ENCODE assay signal across 19 cellular contexts in the genomic region with DNA sequence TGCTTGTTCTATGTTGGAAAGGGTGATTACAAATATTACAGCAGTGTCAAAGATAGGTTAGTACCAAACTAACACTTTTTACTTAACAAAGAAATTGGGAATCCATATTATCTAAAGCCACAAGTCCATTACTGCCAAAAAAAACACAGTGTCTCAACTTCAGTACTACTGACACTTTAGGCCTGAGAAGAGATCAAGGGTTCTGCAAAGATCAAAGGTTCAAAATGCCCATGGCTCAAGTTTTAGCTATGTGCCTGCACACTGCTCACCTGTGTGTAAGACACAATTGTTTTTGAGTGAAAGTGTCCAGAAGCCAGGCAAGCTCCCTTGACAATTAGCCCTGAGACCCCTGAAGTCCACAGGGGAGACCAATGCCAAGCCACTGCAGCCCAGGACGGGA.
A peak's percentile ranks its signal among the peaks of the same experiment; 100 is the strongest.
DNase-seq lines count a peak whose midpoint lies in the region; ATAC-seq, FAIRE-seq and TF ChIP-seq lines count a peak whose summit lies in the region.
"Had no signal": no experiment of that assay in that cellular context is flagged by ENCODE, and none has a peak within 500 bp of the region (broad histone marks: within the 10 kb centered on the region; RNA-seq: fewer than 3 reads in every experiment).

No MANE protein-coding gene starts in this region.

- H3K27me3 ChIP-seq in HepG2 (ENCODE audit: control insufficient read depth in 1 of 2, insufficient read depth in 2 of 2, low read length in 2 of 2) = no peaks in the 10 kb centered on the region

- in situ Hi-C loops in HepG2 (cut with HindIII; ENCODE audit: extremely low pct_ligation_motif_present, low pct_unique_long_range_greater_than_20kb) = no loop called here

- H3K27ac ChIP-seq in HepG2 (ENCODE audit: extremely low read length, insufficient read depth, low read length) = peak overlapping the region; percentile 27
- H3K27ac ChIP-seq: 22Rv1, A549, C4-2B had no signal

- H3K27ac Mint-ChIP-seq in activated T-cell treated with anti-CD3 and anti-CD28 coated beads, Interleukin-2, amount 50 U/mL, for 24 hours = peak overlapping the region; percentile 76
- H3K27ac Mint-ChIP-seq in osteocyte (ENCODE audit: unreplicated experiment) = peak overlapping the region; percentile 18
- H3K27ac Mint-ChIP-seq: CD4-positive, alpha-beta T cell had no signal

- H3K4me1 ChIP-seq in HepG2 (ENCODE audit: insufficient read depth, low read length) = peaks cover 25% of the 10 kb centered on the region
- H3K4me1 ChIP-seq: A549, Caco-2 had no signal

- H3K4me2 ChIP-seq in HepG2 (ENCODE audit: low read depth, low read length) = no peak overlapping the region
- H3K4me2 ChIP-seq: A549 had no signal

- H3K4me3 ChIP-seq in HepG2 (replicated peaks in 1 of 3; ENCODE audit: insufficient read depth in 1 of 3, low read depth in 2 of 3, low read length in 3 of 3) = no peak overlapping the region
- H3K4me3 ChIP-seq: A549 had no signal

- peaks cover 14% of the 10 kb centered on the region; the same call in 1 of the 2 replicates for H4K20me1 ChIP-seq in HepG2 (ENCODE audit: insufficient read depth, low read length)

- peak; percentile 28 for ATAC-seq in HepG2
- no peak for ATAC-seq in GM18511 (IDR thresholded peaks at IDR 0.05; ENCODE audit: unreplicated experiment)
- ATAC-seq: A549 had no signal

- H3K9me3 Mint-ChIP-seq in activated T-cell treated with anti-CD3 and anti-CD28 coated beads, Interleukin-2, amount 50 U/mL, for 24 hours = no peaks in the 10 kb centered on the region
- no peaks in the 10 kb centered on the region for H3K9me3 Mint-ChIP-seq in osteocyte (ENCODE audit: unreplicated experiment)
- H3K9me3 Mint-ChIP-seq: CD4-positive, alpha-beta T cell; H9 had no signal

- peaks cover 3% of the 10 kb centered on the region for H3K79me2 ChIP-seq in HepG2 (ENCODE audit: insufficient read depth, low read length)

- POLR2A ChIA-PET in HepG2 (lab: Yijun Ruan, JAX) = interaction anchor here (1.0 kb wide), 2 partner anchors 9 to 21 kb away, joined by 3 to 4 read pairs; no protein-coding TSS in a partner anchor

- CTCF ChIA-PET in HepG2 (lab: Yijun Ruan, JAX; ENCODE audit: low intra/inter-chr PET ratio, low total read pairs) = no interaction called here

- WGBS in HepG2 (ENCODE audit: low lambda C conversion rate) = 100% methylated on average over 1 of the region's 1 CpG

- H2AFZ ChIP-seq in HepG2 (ENCODE audit: low read length) = no peak overlapping the region

- peaks cover 61 to 85% of the 10 kb centered on the region in 2 experiments for H3K36me3 ChIP-seq in HepG2 (replicated peaks in 1 of 2; ENCODE audit: control insufficient read depth in 1 of 2, insufficient read depth in 2 of 2, low read length in 2 of 2)

- H3K36me3 Mint-ChIP-seq in activated T-cell treated with anti-CD3 and anti-CD28 coated beads, Interleukin-2, amount 50 U/mL, for 24 hours (ENCODE audit: low read depth) = peaks cover 91% of the 10 kb centered on the region
- peaks cover 53% of the 10 kb centered on the region for H3K36me3 Mint-ChIP-seq in osteocyte (ENCODE audit: unreplicated experiment)

- intact Hi-C loops in HepG2 (cut with micrococcal nuclease; ENCODE audit: unreplicated experiment) = no loop called here

- no peak overlapping the region for H3K9ac ChIP-seq in HepG2 (ENCODE audit: insufficient read depth, low read depth, low read length)

- peak; percentile 54 for FAIRE-seq in HepG2 (lab: Jason Lieb, UNC)
- FAIRE-seq: A549, D721Med, G401.6, GM12891, H1 had no signal

- H3K4me3 Mint-ChIP-seq in activated T-cell treated with anti-CD3 and anti-CD28 coated beads, Interleukin-2, amount 50 U/mL, for 24 hours = no peak overlapping the region
- H3K4me3 Mint-ChIP-seq in osteocyte (ENCODE audit: unreplicated experiment) = no peak overlapping the region
- H3K4me3 Mint-ChIP-seq: CD4-positive, alpha-beta T cell; H9 had no signal

- no peaks in the 10 kb centered on the region for H3K27me3 Mint-ChIP-seq in activated T-cell treated with anti-CD3 and anti-CD28 coated beads, Interleukin-2, amount 50 U/mL, for 24 hours
- no peaks in the 10 kb centered on the region for H3K27me3 Mint-ChIP-seq in osteocyte (ENCODE audit: unreplicated experiment)
- H3K27me3 Mint-ChIP-seq: CD4-positive, alpha-beta T cell had no signal

- H3K9me3 ChIP-seq in HepG2 (ENCODE audit: low read length) = no peaks in the 10 kb centered on the region
- H3K9me3 ChIP-seq: A549, Caco-2 had no signal

- no peak for TF ChIP-seq RAD21 in HepG2 (CRISPR knock-in tag; IDR thresholded peaks at IDR 0.05)

- no peak for DNase-seq in activated T-cell treated with anti-CD3 and anti-CD28 coated beads, Interleukin-2, amount 50 U/mL, for 24 hours
- no peak for DNase-seq in activated T-cell treated with anti-CD3 and anti-CD28 coated beads, Interleukin-2, amount 50 U/mL, for 1 hour
- DNase-seq in HepG2 (ENCODE audit: low spot score) (no peak), osteocyte (ENCODE audit: extremely low spot score, unreplicated experiment) (no peak), NCI-H2196 treated with DMSO at 0.1 percent for 48 hours (lab: John Stamatoyannopoulos, UW; ENCODE audit: unreplicated experiment) (no peak), GM19238 (ENCODE audit: insufficient read length, low spot score) (no peak), NCI-H69 (lab: John Stamatoyannopoulos, UW) (no peak)
- DNase-seq: AML-193; Caco-2; CD4-positive, alpha-beta T cell; H9 had no signal

- TF ChIP-seq POLR2A in HepG2 (IDR thresholded peaks at IDR 0.05; ENCODE audit: insufficient read depth in 1 of 2, low read depth in 2 of 2, low read length in 2 of 2) = no peak

- TF ChIP-seq CTCF in HepG2 (CRISPR knock-in tag; IDR thresholded peaks at IDR 0.05) (no peak), osteocyte (IDR thresholded peaks at IDR 0.05) (no peak)

- no TSS peak for BruUV-seq in HepG2 (replicated peaks; lab: Mats Ljungman, UMichigan)

- TF ChIP-seq EP300 in HepG2 (IDR thresholded peaks at IDR 0.05; ENCODE audit: low read depth in 2 of 2, low read length in 2 of 2) (no peak; a peak in 1 of 4 replicates), HepG2 (CRISPR knock-in tag; IDR thresholded peaks at IDR 0.05; ENCODE audit: borderline replicate concordance) (no peak)

- peaks cover 1% of the 10 kb centered on the region for H3K4me1 Mint-ChIP-seq in activated T-cell treated with anti-CD3 and anti-CD28 coated beads, Interleukin-2, amount 50 U/mL, for 24 hours (ENCODE audit: low read depth)
- H3K4me1 Mint-ChIP-seq in osteocyte (ENCODE audit: unreplicated experiment) = no peaks in the 10 kb centered on the region

TF ChIP-seq in HepG2, 621 proteins besides CTCF, POLR2A, EP300 and RAD21 (continues in another document):
- no peak for TF ChIP-seq MXI1 (IDR thresholded peaks at IDR 0.05; ENCODE audit: borderline replicate concordance, low read depth, low read length)
- no peak for TF ChIP-seq KLF6 (CRISPR knock-in tag; IDR thresholded peaks at IDR 0.05)
- no peak for TF ChIP-seq ATAD3A (CRISPR knock-in tag; IDR thresholded peaks at IDR 0.05)
- peak; percentile 57; the same call in 1 of the 2 replicates for TF ChIP-seq HNF4G (IDR thresholded peaks at IDR 0.05; ENCODE audit: borderline replicate concordance, low read depth, low read length)
- TF ChIP-seq HNF4G (CRISPR knock-in tag; IDR thresholded peaks at IDR 0.05; ENCODE audit: borderline replicate concordance, low read depth) = no peak
- TF ChIP-seq, protein P1, sequence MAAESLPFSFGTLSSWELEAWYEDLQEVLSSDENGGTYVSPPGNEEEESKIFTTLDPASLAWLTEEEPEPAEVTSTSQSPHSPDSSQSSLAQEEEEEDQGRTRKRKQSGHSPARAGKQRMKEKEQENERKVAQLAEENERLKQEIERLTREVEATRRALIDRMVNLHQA (CRISPR knock-in tag; IDR thresholded peaks at IDR 0.05) = no peak
- TF ChIP-seq ZNF496 (CRISPR knock-in tag; IDR thresholded peaks at IDR 0.05; ENCODE audit: insufficient replicate concordance) = no peak
- TF ChIP-seq BCL6 (CRISPR knock-in tag; IDR thresholded peaks at IDR 0.05) = no peak
- TF ChIP-seq, protein P2, sequence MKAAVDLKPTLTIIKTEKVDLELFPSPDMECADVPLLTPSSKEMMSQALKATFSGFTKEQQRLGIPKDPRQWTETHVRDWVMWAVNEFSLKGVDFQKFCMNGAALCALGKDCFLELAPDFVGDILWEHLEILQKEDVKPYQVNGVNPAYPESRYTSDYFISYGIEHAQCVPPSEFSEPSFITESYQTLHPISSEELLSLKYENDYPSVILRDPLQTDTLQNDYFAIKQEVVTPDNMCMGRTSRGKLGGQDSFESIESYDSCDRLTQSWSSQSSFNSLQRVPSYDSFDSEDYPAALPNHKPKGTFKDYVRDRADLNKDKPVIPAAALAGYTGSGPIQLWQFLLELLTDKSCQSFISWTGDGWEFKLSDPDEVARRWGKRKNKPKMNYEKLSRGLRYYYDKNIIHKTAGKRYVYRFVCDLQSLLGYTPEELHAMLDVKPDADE (CRISPR knock-in tag; IDR thresholded peaks at IDR 0.05) = no peak
- peak; percentile 71 for TF ChIP-seq HNF4A (CRISPR knock-in tag; IDR thresholded peaks at IDR 0.05)
- peak; percentile 22; the same call in 1 of the 2 replicates for TF ChIP-seq HOXD1 (CRISPR knock-in tag; IDR thresholded peaks at IDR 0.05)
- no peak for TF ChIP-seq BRD4 (CRISPR knock-in tag; IDR thresholded peaks at IDR 0.05)
- TF ChIP-seq ZBTB7B (CRISPR knock-in tag; IDR thresholded peaks at IDR 0.05) = no peak
- 0 out of 2 replicates have a peak, but pooled peaks have one; percentile 14 for TF ChIP-seq PITX1 (CRISPR knock-in tag; IDR thresholded peaks at IDR 0.05)
- no peak for TF ChIP-seq ZNF749 (CRISPR knock-in tag; IDR thresholded peaks at IDR 0.05; ENCODE audit: borderline replicate concordance)
- no peak for TF ChIP-seq SMAD9 (CRISPR knock-in tag; IDR thresholded peaks at IDR 0.05)
- TF ChIP-seq ZNF180 (CRISPR knock-in tag; IDR thresholded peaks at IDR 0.05; ENCODE audit: borderline replicate concordance, low read depth) = no peak
- no peak for TF ChIP-seq BHLHE40 (IDR thresholded peaks at IDR 0.05; ENCODE audit: low read length)
- TF ChIP-seq, protein P3, sequence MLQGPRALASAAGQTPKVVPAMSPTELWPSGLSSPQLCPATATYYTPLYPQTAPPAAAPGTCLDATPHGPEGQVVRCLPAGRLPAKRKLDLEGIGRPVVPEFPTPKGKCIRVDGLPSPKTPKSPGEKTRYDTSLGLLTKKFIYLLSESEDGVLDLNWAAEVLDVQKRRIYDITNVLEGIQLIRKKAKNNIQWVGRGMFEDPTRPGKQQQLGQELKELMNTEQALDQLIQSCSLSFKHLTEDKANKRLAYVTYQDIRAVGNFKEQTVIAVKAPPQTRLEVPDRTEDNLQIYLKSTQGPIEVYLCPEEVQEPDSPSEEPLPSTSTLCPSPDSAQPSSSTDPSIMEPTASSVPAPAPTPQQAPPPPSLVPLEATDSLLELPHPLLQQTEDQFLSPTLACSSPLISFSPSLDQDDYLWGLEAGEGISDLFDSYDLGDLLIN (CRISPR knock-in tag; IDR thresholded peaks at IDR 0.05; ENCODE audit: borderline replicate concordance) = no peak
